Comparison of ENCODE assay signal across 8 cellular contexts in genomic region chr4:6641971-6642320, GRCh38. TPM values are rescaled to one million over a fixed set of nuclear protein-coding genes. Genes with fewer than 3 reads are reported as not detected.
DNase-seq lines count a peak whose midpoint lies in the region; ATAC-seq and TF ChIP-seq lines count a peak whose summit lies in the region.

No MANE protein-coding gene starts in this region.

- intact Hi-C loops in esophagus squamous epithelium (cut with DNase I), result no loop called here

- 46 to 58% methylated on average over 5 of the region's 5 CpGs for WGBS in esophagus squamous epithelium, 2 donors
- WGBS in trophoblast cell (ENCODE audit: extremely low coverage, insufficient coverage, insufficient read length), result no CpG with 5 or more reads among the region's 5 CpGs

- H3K27me3 ChIP-seq in DND-41 (ENCODE audit: insufficient read depth, low read length, poor library complexity) (no peaks in the 10 kb centered on the region), SJSA1 (replicated peaks) (no peaks in the 10 kb centered on the region), esophagus squamous epithelium (no peaks in the 10 kb centered on the region), trophoblast cell (ENCODE audit: insufficient read depth, low read length) (no peaks in the 10 kb centered on the region)

- no peak for ATAC-seq in DND-41 (ENCODE audit: insufficient read depth, low read depth)
- no peak for ATAC-seq in GM21576 (IDR thresholded peaks at IDR 0.05; ENCODE audit: unreplicated experiment)
- no peak for ATAC-seq in GM18907 (IDR thresholded peaks at IDR 0.05; ENCODE audit: unreplicated experiment)
- no peak for ATAC-seq in HG02840 (IDR thresholded peaks at IDR 0.05; ENCODE audit: low FRiP score, unreplicated experiment)

- TF ChIP-seq CTCF in DND-41 (IDR thresholded peaks at IDR 0.05; ENCODE audit: borderline replicate concordance, extremely low read depth, low read length, poor library complexity, severe bottlenecking) (no peak), esophagus squamous epithelium (IDR thresholded peaks at IDR 0.05) (no peak)

- H4K20me1 ChIP-seq in DND-41 (ENCODE audit: insufficient read depth, low read length), result peaks cover 25% of the 10 kb centered on the region

- H3K36me3 ChIP-seq in DND-41 (ENCODE audit: insufficient read depth, low read length) (peaks cover 33% of the 10 kb centered on the region), SJSA1 (peaks cover 26% of the 10 kb centered on the region), esophagus squamous epithelium (peaks cover 0 to 22% (median 15%) of the 10 kb centered on the region in 3 donors), trophoblast cell (ENCODE audit: control insufficient read depth in 1 of 2, insufficient read depth in 2 of 2, low read length in 2 of 2) (peaks cover 5 to 11% of the 10 kb centered on the region in 2 experiments)

- H2BK12ac ChIP-seq in trophoblast cell (ENCODE audit: low read length), result no peak overlapping the region

- H4K8ac ChIP-seq in trophoblast cell (ENCODE audit: low read depth, low read length), result no peak overlapping the region

- H2AFZ ChIP-seq in DND-41 (ENCODE audit: low read depth, low read length) (no peak overlapping the region), trophoblast cell (ENCODE audit: insufficient read depth, low read length, poor library complexity) (no peak overlapping the region)

- H3K4me2 ChIP-seq in DND-41 (ENCODE audit: insufficient read depth, low read length) (peak overlapping the region; percentile 79), trophoblast cell (ENCODE audit: low read length) (peak overlapping the region; percentile 94)

- no peak overlapping the region for H3K18ac ChIP-seq in trophoblast cell (ENCODE audit: low read length)

- no peak for TF ChIP-seq POLR2A in esophagus squamous epithelium (IDR thresholded peaks at IDR 0.05)

- H2BK120ac ChIP-seq in trophoblast cell (ENCODE audit: insufficient read depth, low read length, poor library complexity), result no peak overlapping the region

- H4K12ac ChIP-seq in trophoblast cell (ENCODE audit: low read depth, low read length), result no peak overlapping the region

- no peak overlapping the region for H2BK5ac ChIP-seq in trophoblast cell (ENCODE audit: low read depth, low read length, poor library complexity)

- peak overlapping the region; percentile 67 to 81; a peak in 3 of 4 replicates for H3K4me3 ChIP-seq in DND-41 (ENCODE audit: low read depth in 1 of 2, low read length in 2 of 2)
- peak overlapping the region; percentile 71 for H3K4me3 ChIP-seq in SJSA1
- H3K4me3 ChIP-seq in esophagus squamous epithelium, result peak overlapping the region; percentile 62 to 90 (median 82)
- H3K4me3 ChIP-seq in trophoblast cell (ENCODE audit: low read depth, low read length), result no peak overlapping the region

- H3K9me3 ChIP-seq in DND-41 (ENCODE audit: insufficient read depth, low read length, severe bottlenecking), result no peaks in the 10 kb centered on the region
- no peaks in the 10 kb centered on the region for H3K9me3 ChIP-seq in SJSA1 (replicated peaks)
- no peaks in the 10 kb centered on the region for H3K9me3 ChIP-seq in esophagus squamous epithelium
- H3K9me3 ChIP-seq in trophoblast cell (ENCODE audit: insufficient read depth, low read depth, low read length), result no peaks in the 10 kb centered on the region

- peaks cover 10% of the 10 kb centered on the region for H3K79me1 ChIP-seq in trophoblast cell (ENCODE audit: low read length)

- peak overlapping the region; percentile 87 for H3K9ac ChIP-seq in DND-41 (ENCODE audit: low read depth, low read length)
- peak overlapping the region; percentile 54 for H3K9ac ChIP-seq in trophoblast cell (ENCODE audit: low read length)

- H3K79me2 ChIP-seq in DND-41 (ENCODE audit: insufficient read depth, low read length), result peaks cover 45% of the 10 kb centered on the region
- peaks cover 15% of the 10 kb centered on the region for H3K79me2 ChIP-seq in trophoblast cell (ENCODE audit: control insufficient read depth, insufficient read depth, low read length, poor library complexity)

- no peak overlapping the region for H3K23ac ChIP-seq in trophoblast cell (ENCODE audit: low read length)

- peak overlapping the region; percentile 96 for H3K4ac ChIP-seq in trophoblast cell (ENCODE audit: low read depth, low read length)

- no peak overlapping the region for H2AK5ac ChIP-seq in trophoblast cell (ENCODE audit: low read length)

- H3K14ac ChIP-seq in trophoblast cell (ENCODE audit: low read length), result no peak overlapping the region

- H4K91ac ChIP-seq in trophoblast cell (ENCODE audit: low read depth, low read length), result no peak overlapping the region

- peaks cover 35% of the 10 kb centered on the region for H3K4me1 ChIP-seq in DND-41 (ENCODE audit: insufficient read depth, low read length)
- H3K4me1 ChIP-seq in SJSA1 (replicated peaks), result peaks cover 10% of the 10 kb centered on the region
- H3K4me1 ChIP-seq in esophagus squamous epithelium, result peaks cover 12 to 38% (median 14%) of the 10 kb centered on the region in 3 donors
- peaks cover 3 to 6% of the 10 kb centered on the region in 2 experiments for H3K4me1 ChIP-seq in trophoblast cell (ENCODE audit: control insufficient read depth in 1 of 2, insufficient read depth in 2 of 2, low read length in 2 of 2)

- DNase-seq in DND-41, result no peak
- DNase-seq in SJSA1 (ENCODE audit: low read depth in 1 of 2, low spot score in 2 of 2), result no peak
- DNase-seq in esophagus squamous epithelium (lab: John Stamatoyannopoulos, UW), result no peak
- DNase-seq in trophoblast cell, result no peak
- DNase-seq in dedifferentiated amniotic fluid mesenchymal stem cell (ENCODE audit: extremely low spot score), result no peak

- peak overlapping the region; percentile 95 for H3K27ac ChIP-seq in DND-41 (ENCODE audit: low read length)
- H3K27ac ChIP-seq in SJSA1, result 0 out of 2 replicates have a peak overlapping the region, but pooled peaks have one; percentile 71
- H3K27ac ChIP-seq in esophagus squamous epithelium, result peak overlapping the region in 3 of 4 donors; percentile 91 to 96 (median 96)
- no peak overlapping the region for H3K27ac ChIP-seq in trophoblast cell (ENCODE audit: low read depth, low read length)

RNA-seq across cellular contexts. Expression of gene MRFAP1, which starts 1.5 kb away (rescaled TPM):
- 65.2 and 84.8 TPM in 2 replicates for total RNA-seq in SJSA1 (2014; rRNA removed; shearing (Covaris generic))
- 100 to 1,000 TPM; 147 to 234 (median 186) TPM for total RNA-seq in esophagus squamous epithelium
- polyA plus RNA-seq in trophoblast cell (2013), result 197 and 208 TPM in 2 replicates

RNA-seq across cellular contexts. Expression of gene S100P, which starts 51.7 kb away (rescaled TPM):
- total RNA-seq in SJSA1 (2014; rRNA removed; shearing (Covaris generic)), result not detected in 2 replicates
- 10 to 100 TPM; 15.8 to 65.8 (median 51.8) TPM for total RNA-seq in esophagus squamous epithelium
- 761 and 882 TPM in 2 replicates for polyA plus RNA-seq in trophoblast cell (2013)

Comparison
In these comparisons a context has a peak if more than half of its experiments do, and no peak if none do; other contexts are left out.
1. RNA of gene S100P, which starts 51.7 kb away (total RNA-seq): 15.8 to 65.8 TPM in esophagus squamous epithelium; not detected in SJSA1; every median in the first group is over 10 times any median in the second.